ENCODE assay signal across 14 cellular contexts in genomic region chr1:27545876-27546275, GRCh38. TPM values are rescaled to one million over a fixed set of nuclear protein-coding genes. Genes with fewer than 3 reads are reported as not detected.
DNase-seq lines count a peak whose midpoint lies in the region; ATAC-seq and TF ChIP-seq lines count a peak whose summit lies in the region.
"Had no signal": no experiment of that assay in that cellular context is flagged by ENCODE, and none has a peak within 500 bp of the region (broad histone marks: within the 10 kb centered on the region; RNA-seq: fewer than 3 reads in every experiment).

No MANE protein-coding gene starts in this region.

- peaks cover 0 to 2% of the 10 kb centered on the region in 2 donors for H3K27me3 Mint-ChIP-seq in CD8-positive, alpha-beta memory T cell
- H3K27me3 Mint-ChIP-seq: central memory CD8-positive, alpha-beta T cell; naive B cell had no signal

- peaks cover 0 to 8% (median 0%) of the 10 kb centered on the region in 3 donors for H3K4me1 Mint-ChIP-seq in CD8-positive, alpha-beta memory T cell

- H3K36me3 ChIP-seq in CD8-positive, alpha-beta memory T cell (ENCODE audit: insufficient read depth, low read length), result no peaks in the 10 kb centered on the region
- H3K36me3 ChIP-seq in hepatocyte (replicated peaks; ENCODE audit: insufficient read depth, low read depth) (no peaks in the 10 kb centered on the region), skeletal muscle satellite cell (ENCODE audit: insufficient read depth, low read length) (peaks cover 52% of the 10 kb centered on the region)

- H3K9ac ChIP-seq in skeletal muscle satellite cell (ENCODE audit: low read depth, low read length), result peak overlapping the region; percentile 62

- no peak overlapping the region for H3K4me3 ChIP-seq in CD8-positive, alpha-beta memory T cell (ENCODE audit: low read length)
- H3K4me3 ChIP-seq in hepatocyte (no peak overlapping the region), skeletal muscle satellite cell (ENCODE audit: low read length) (peak overlapping the region; percentile 13)

- H3K9me2 ChIP-seq in hepatocyte (replicated peaks; ENCODE audit: insufficient read depth), result no peaks in the 10 kb centered on the region

- POLR2A ChIA-PET in CD8-positive, alpha-beta memory T cell (lab: Charles Lee), result interaction anchor here (0.6 kb wide), 1 partner anchor 852 kb away, joined by 5 read pairs; no protein-coding TSS in a partner anchor

- no peaks in the 10 kb centered on the region for H4K20me1 ChIP-seq in hepatocyte (ENCODE audit: insufficient read depth, poor library complexity, severe bottlenecking)

- peaks cover 0 to 34% (median 6%) of the 10 kb centered on the region in 3 donors for H3K36me3 Mint-ChIP-seq in CD8-positive, alpha-beta memory T cell
- H3K36me3 Mint-ChIP-seq: naive B cell had no signal

- WGBS in adipose tissue, 3 donors, result 67 to 76% (median 71%) methylated on average over 6 of the region's 6 CpGs
- 93% methylated on average over 6 of the region's 6 CpGs for WGBS in hepatocyte (ENCODE audit: low lambda C conversion rate, missing lambda C conversion rate)

- peaks cover 50% of the 10 kb centered on the region for H3K79me2 ChIP-seq in hepatocyte

- intact Hi-C loops in sciatic nerve (cut with DNase I), result no loop called here

- H3K4me2 ChIP-seq in hepatocyte, result no peak overlapping the region
- H3K4me2 ChIP-seq in skeletal muscle satellite cell (ENCODE audit: low read length), result no peak overlapping the region

- no peak overlapping the region for H2AFZ ChIP-seq in hepatocyte

- peak overlapping the region; percentile 16 for H3K27ac ChIP-seq in CD8-positive, alpha-beta memory T cell (ENCODE audit: low read depth, low read length)
- H3K27ac ChIP-seq in adipose tissue (ENCODE audit: low read depth, low read length) (peak overlapping the region; percentile 35), hepatocyte (peak overlapping the region; percentile 100)

- H3K27ac Mint-ChIP-seq in CD8-positive, alpha-beta memory T cell, result no peak overlapping the region
- H3K27ac Mint-ChIP-seq: activated CD8-positive, alpha-beta T cell treated with anti-CD3 and anti-CD28 coated beads, Interleukin-2, amount 10 ng/mL, durations not matched to agents 7 days and 5 days; naive B cell had no signal

- DNase-seq in CD8-positive, alpha-beta memory T cell, result no peak
- DNase-seq in hepatocyte (ENCODE audit: low spot score) (no peak), DMS114 treated with DMSO at 0.1 percent for 48 hours (lab: John Stamatoyannopoulos, UW; ENCODE audit: unreplicated experiment) (no peak), NCI-H774 (lab: John Stamatoyannopoulos, UW) (no peak), sciatic nerve (ENCODE audit: low spot score) (no peak), NCI-H446 (lab: John Stamatoyannopoulos, UW) (no peak)
- DNase-seq: activated CD8-positive, alpha-beta T cell treated with anti-CD3 and anti-CD28 coated beads, Interleukin-2, amount 10 ng/mL, durations not matched to agents 7 days and 5 days; activated naive CD4-positive, alpha-beta T cell; DMS 273 treated with DMSO at 0.1 percent for 48 hours; naive B cell; T1000 had no signal

- H3K9me3 ChIP-seq in CD8-positive, alpha-beta memory T cell (ENCODE audit: low read length), result no peaks in the 10 kb centered on the region
- H3K9me3 ChIP-seq in hepatocyte (ENCODE audit: low read depth) (no peaks in the 10 kb centered on the region), skeletal muscle satellite cell (replicated peaks; ENCODE audit: low read length) (no peaks in the 10 kb centered on the region)

- peaks cover 7% of the 10 kb centered on the region for H3K4me1 ChIP-seq in CD8-positive, alpha-beta memory T cell (ENCODE audit: insufficient read depth, low read length)
- H3K4me1 ChIP-seq in hepatocyte (ENCODE audit: insufficient read depth), result peaks cover 46% of the 10 kb centered on the region
- peaks cover 54% of the 10 kb centered on the region for H3K4me1 ChIP-seq in skeletal muscle satellite cell (ENCODE audit: control insufficient read depth, insufficient read depth, low read length)

- no peak for ATAC-seq in sciatic nerve
- ATAC-seq: activated CD8-positive, alpha-beta T cell treated with anti-CD3 and anti-CD28 coated beads, Interleukin-2, amount 10 ng/mL, durations not matched to agents 7 days and 5 days had no signal

- H3K9me3 Mint-ChIP-seq in CD8-positive, alpha-beta memory T cell, result no peaks in the 10 kb centered on the region
- H3K9me3 Mint-ChIP-seq: central memory CD8-positive, alpha-beta T cell; naive B cell had no signal

- TF ChIP-seq CTCF in hepatocyte (IDR thresholded peaks at IDR 0.05; ENCODE audit: poor library complexity), result no peak

- no peak overlapping the region for H3K4me3 Mint-ChIP-seq in CD8-positive, alpha-beta memory T cell
- H3K4me3 Mint-ChIP-seq: activated CD8-positive, alpha-beta T cell treated with anti-CD3 and anti-CD28 coated beads, Interleukin-2, amount 10 ng/mL, durations not matched to agents 7 days and 5 days; central memory CD8-positive, alpha-beta T cell; naive B cell had no signal

- CTCF ChIA-PET in CD8-positive, alpha-beta memory T cell (lab: Charles Lee), result interaction anchor here (0.7 to 5.6 kb wide), 2 partner anchors 11 to 37 kb away, joined by 3 to 22 read pairs; no protein-coding TSS in a partner anchor

- no peaks in the 10 kb centered on the region for H3K27me3 ChIP-seq in CD8-positive, alpha-beta memory T cell (ENCODE audit: insufficient read depth, low read length, poor library complexity, severe bottlenecking)
- no peaks in the 10 kb centered on the region for H3K27me3 ChIP-seq in hepatocyte
- no peaks in the 10 kb centered on the region for H3K27me3 ChIP-seq in skeletal muscle satellite cell (ENCODE audit: control insufficient read depth, insufficient read depth, low read length)

RNA-seq across cellular contexts. Expression of gene WASF2, which starts 55.9 kb away (rescaled TPM):
- 100 to 1,000 TPM; 120 to 128 TPM for total RNA-seq in CD8-positive, alpha-beta memory T cell
- polyA plus RNA-seq in CD8-positive, alpha-beta memory T cell, result 64.1 TPM
- 10 to 100 TPM; 29.9 to 51.7 (median 41.3) TPM for polyA plus RNA-seq in adipose tissue
- 25.2 and 28.5 TPM in 2 replicates for total RNA-seq in hepatocyte
- 45.6 and 61.1 TPM in 2 replicates for polyA plus RNA-seq in hepatocyte
- total RNA-seq in skeletal muscle satellite cell (2012; rRNA removed), result 17.2 and 18.6 TPM in 2 replicates
- total RNA-seq in sciatic nerve, result 183 TPM

RNA-seq across cellular contexts. Expression of gene AHDC1, which starts 58.1 kb away (rescaled TPM):
- 10 to 100 TPM; 11.5 TPM for total RNA-seq in CD8-positive, alpha-beta memory T cell
- polyA plus RNA-seq in CD8-positive, alpha-beta memory T cell, result 1.9 TPM
- polyA plus RNA-seq in adipose tissue (10 to 100 TPM in 1 of 3 donors, 1 to 10 TPM in 2; 8.6 to 12.6 (median 9.0) TPM), hepatocyte (12.2 and 14.4 TPM in 2 replicates)
- total RNA-seq in hepatocyte (6.7 and 13.3 TPM in 2 replicates), sciatic nerve (61.9 TPM)
- total RNA-seq in skeletal muscle satellite cell (2012; rRNA removed), result 11.6 and 11.9 TPM in 2 replicates

Comparison
In these comparisons a context has a peak if more than half of its experiments do, and no peak if none do; other contexts are left out.
1. H3K27ac ChIP-seq: peak in every context shown above with its lines; median percentile 100 in hepatocyte; 35 in adipose tissue; 16 in CD8-positive, alpha-beta memory T cell.